Comparison of ENCODE assay signal across 24 cellular contexts in the genomic region with DNA sequence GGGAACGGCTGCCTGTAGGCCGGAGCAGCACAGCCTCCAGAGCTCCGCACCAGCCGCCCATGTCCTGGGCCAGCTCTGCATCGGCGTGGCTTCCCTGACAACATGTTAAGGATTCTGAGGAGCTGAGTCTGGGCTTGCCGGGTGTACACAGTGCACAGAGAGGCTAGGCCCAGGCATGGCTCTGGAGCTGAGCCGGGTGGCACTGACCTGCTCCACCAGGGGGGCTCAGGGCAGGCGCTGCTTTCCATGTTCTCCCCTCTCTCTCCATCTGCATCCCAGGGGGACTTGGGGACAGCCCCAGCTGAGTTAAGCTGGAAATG. TPM values are rescaled to one million over a fixed set of nuclear protein-coding genes. Genes with fewer than 3 reads are reported as not detected.
"Had no signal": no experiment of that assay in that cellular context is flagged by ENCODE, and none has a peak within 500 bp of the region (broad histone marks: within the 10 kb centered on the region; RNA-seq: fewer than 3 reads in every experiment).

No MANE protein-coding gene starts in this region.

- DNase-seq: activated B cell treated with CpG ODN at 0.5 μM for 24 hours; activated CD4-positive, alpha-beta T cell treated with anti-CD3 and anti-CD28 coated beads for 36 hours; activated CD4-positive, alpha-beta T cell treated with anti-CD3 and anti-CD28 coated beads, Interleukin-2, amount 50 U/mL, for 4 hours; activated gamma-delta T cell treated with Interleukin-2 at 50 U/mL for 16 hours; amniotic stem cell; colonic mucosa; endodermal cell; foreskin fibroblast; heart right ventricle; lower lobe of right lung; naive thymus-derived CD4-positive, alpha-beta T cell; retina; spleen; stimulated activated CD4-positive, alpha-beta T cell treated with anti-CD3 and anti-CD28 coated beads, Interleukin-4, amount 100 ng/mL, for 1 hour; stimulated activated naive CD8-positive, alpha-beta T cell treated with anti-CD3 and anti-CD28 coated beads, Interleukin-15, Interleukin-2, amounts not matched to agents 100 U/mL and 50 U/mL, for 24 hours had no signal

- H3K4me3 ChIP-seq: colonic mucosa, heart right ventricle, lower lobe of right lung, spleen had no signal

- H3K9me3 Mint-ChIP-seq: activated B cell treated with CpG ODN at 0.5 μM for 24 hours, endodermal cell had no signal

- H3K27me3 ChIP-seq: colonic mucosa, heart right ventricle, spleen had no signal

- H3K27ac Mint-ChIP-seq: activated B cell treated with CpG ODN at 0.5 μM for 24 hours; activated CD4-positive, alpha-beta T cell treated with anti-CD3 and anti-CD28 coated beads for 36 hours; activated naive CD8-positive, alpha-beta T cell; endodermal cell; progenitor cell of endocrine pancreas had no signal

- H3K4me3 Mint-ChIP-seq: activated B cell treated with CpG ODN at 0.5 μM for 24 hours; activated CD4-positive, alpha-beta T cell treated with anti-CD3 and anti-CD28 coated beads for 36 hours; activated naive CD8-positive, alpha-beta T cell; endodermal cell; naive thymus-derived CD4-positive, alpha-beta T cell had no signal

- H3K4me1 Mint-ChIP-seq: activated B cell treated with CpG ODN at 0.5 μM for 24 hours; activated CD4-positive, alpha-beta T cell treated with anti-CD3 and anti-CD28 coated beads for 36 hours; endodermal cell had no signal

- ATAC-seq: activated CD4-positive, alpha-beta T cell treated with anti-CD3 and anti-CD28 coated beads for 36 hours; heart right ventricle; lower lobe of right lung; naive thymus-derived CD4-positive, alpha-beta T cell; stimulated activated naive CD8-positive, alpha-beta T cell treated with anti-CD3 and anti-CD28 coated beads, Interleukin-15, Interleukin-2, amounts not matched to agents 100 U/mL and 50 U/mL, for 24 hours had no signal

- FAIRE-seq: bronchial epithelial cell, keratinocyte had no signal

- H3K9me3 ChIP-seq: colonic mucosa, heart right ventricle, lower lobe of right lung, spleen had no signal

- H3K4me1 ChIP-seq: colonic mucosa, heart right ventricle, lower lobe of right lung, spleen had no signal

- H3K27me3 Mint-ChIP-seq: activated B cell treated with CpG ODN at 0.5 μM for 24 hours; activated CD4-positive, alpha-beta T cell treated with anti-CD3 and anti-CD28 coated beads for 36 hours; activated naive CD8-positive, alpha-beta T cell; naive thymus-derived CD4-positive, alpha-beta T cell; progenitor cell of endocrine pancreas had no signal

- H3K27ac ChIP-seq: colonic mucosa, epithelial cell of prostate, heart right ventricle, lower lobe of right lung, spleen had no signal

RNA-seq across cellular contexts. Expression of gene CIB3, which starts 56.0 kb away (rescaled TPM):
- total RNA-seq: activated B cell treated with CpG ODN at 0.5 μM for 24 hours; activated CD4-positive, alpha-beta T cell treated with anti-CD3 and anti-CD28 coated beads for 36 hours; bronchial epithelial cell; colonic mucosa; endodermal cell; fibroblast of lung; heart right ventricle; lower lobe of right lung; naive thymus-derived CD4-positive, alpha-beta T cell; osteocyte; progenitor cell of endocrine pancreas; spleen; subcutaneous adipose tissue; ureter had no signal
- polyA plus RNA-seq: fibroblast of lung; heart right ventricle; keratinocyte; naive thymus-derived CD4-positive, alpha-beta T cell had no signal
